ENCODE assay signal across 9 cellular contexts in genomic region chr2:207122914-207123744, GRCh38. TPM values are rescaled to one million over a fixed set of nuclear protein-coding genes. Genes with fewer than 3 reads are reported as not detected.
DNase-seq lines count a peak whose midpoint lies in the region; ATAC-seq and TF ChIP-seq lines count a peak whose summit lies in the region.
"Had no signal": no experiment of that assay in that cellular context is flagged by ENCODE, and none has a peak within 500 bp of the region (broad histone marks: within the 10 kb centered on the region; RNA-seq: fewer than 3 reads in every experiment).

No MANE protein-coding gene starts in this region.

- no peak overlapping the region for H4K5ac ChIP-seq in H9 (ENCODE audit: insufficient read length, low read depth, low read length)

- peaks cover 15% of the 10 kb centered on the region; the same call in 1 of the 2 replicates for H3K4me1 ChIP-seq in H9 (ENCODE audit: insufficient read depth, low read length)

- no peaks in the 10 kb centered on the region for H4K20me1 ChIP-seq in H9 (ENCODE audit: control insufficient read depth, insufficient read depth, insufficient read length)

- ATAC-seq in GM19397 (IDR thresholded peaks at IDR 0.05; ENCODE audit: unreplicated experiment) = no peak

- no peak overlapping the region for H2BK15ac ChIP-seq in H9 (ENCODE audit: low read depth, low read length)

- H3K23ac ChIP-seq in H9 (ENCODE audit: insufficient read length, low read depth, low read length) = no peak overlapping the region

- no peak overlapping the region for H3K14ac ChIP-seq in H9 (ENCODE audit: insufficient read depth, low read length)

- peak; percentile 58 for DNase-seq in H9
- DNase-seq in activated CD4-positive, alpha-beta T cell treated with anti-CD3 and anti-CD28 coated beads, Interleukin-2, amount 50 U/mL, for 24 hours (ENCODE audit: low read depth in 1 of 2, low spot score in 1 of 2) = peak; percentile 24 to 70
- DNase-seq in effector CD4-positive, alpha-beta T cell = peak; percentile 4
- peak; percentile 76 for DNase-seq in stimulated activated CD4-positive, alpha-beta T cell treated with anti-CD3 and anti-CD28 coated beads, Interleukin-4, amount 100 ng/mL, for 24 hours
- no peak for DNase-seq in COR-L47 (lab: John Stamatoyannopoulos, UW)
- DNase-seq in SIG-M5 treated with dmso at 0.1 percent for 504 hours (lab: John Stamatoyannopoulos, UW; ENCODE audit: unreplicated experiment) = no peak
- no peak for DNase-seq in NCI-H774 (lab: John Stamatoyannopoulos, UW)
- DNase-seq: NCI-H446 treated with DMSO at 0.1 percent for 48 hours had no signal

- peaks cover 10% of the 10 kb centered on the region; the same call in 1 of the 2 replicates for H3K79me2 ChIP-seq in H9 (ENCODE audit: insufficient read depth, low read length)

- H3K36me3 Mint-ChIP-seq in H9 (ENCODE audit: insufficient read depth in 1 of 3, low read depth in 3 of 3) = peaks cover 16 to 38% (median 35%) of the 10 kb centered on the region in 3 experiments

- no peak overlapping the region for H3K56ac ChIP-seq in H9 (ENCODE audit: insufficient read length, low read depth, low read length)

- peak overlapping the region in 2 of 3 experiments; percentile 14 to 45; a peak in 4 of 7 replicates for H3K27ac Mint-ChIP-seq in H9

- no CpG with 5 or more reads among the region's 8 CpGs for WGBS in H9 (ENCODE audit: extremely low coverage, insufficient read length, low lambda C conversion rate)

- H3K9me3 Mint-ChIP-seq in H9 = peaks cover 4 to 7% of the 10 kb centered on the region in 2 experiments; a peak in 4 of 5 replicates

- no peak overlapping the region for H4K8ac ChIP-seq in H9 (replicated peaks; ENCODE audit: insufficient read length, low read depth, low read length)

- no peak overlapping the region for H2BK12ac ChIP-seq in H9 (ENCODE audit: insufficient read length, low read depth, low read length)

- H3T11ph ChIP-seq in H9 (ENCODE audit: low read length) = no peak overlapping the region

- no peaks in the 10 kb centered on the region for H3K27me3 Mint-ChIP-seq in H9 (ENCODE audit: low read depth)

- H3K4me1 Mint-ChIP-seq in H9 = peaks cover 33 to 50% of the 10 kb centered on the region in 2 experiments

- no peak overlapping the region for H2AK5ac ChIP-seq in H9 (ENCODE audit: insufficient read length, low read length)

- H2BK5ac ChIP-seq in H9 (ENCODE audit: insufficient read length, low read length) = no peak overlapping the region

- no peak overlapping the region for H3K9ac ChIP-seq in H9 (ENCODE audit: extremely low read depth, insufficient read length, low read length)

- no peak overlapping the region; the same call in 1 of the 2 replicates for H3K4ac ChIP-seq in H9 (ENCODE audit: low read depth, low read length)

- H3K18ac ChIP-seq in H9 (ENCODE audit: insufficient read length, low read depth, low read length) = no peak overlapping the region

- no peak overlapping the region for H2BK120ac ChIP-seq in H9 (ENCODE audit: low read depth, low read length, poor library complexity, severe bottlenecking)

- no peak for TF ChIP-seq CTCF in H9 (conservative IDR thresholded peaks at IDR 0.05)

- H2AFZ ChIP-seq in H9 (ENCODE audit: low read length) = no peak overlapping the region

- H3K9me3 ChIP-seq in H9 (ENCODE audit: control insufficient read depth, low read depth, low read length) = no peaks in the 10 kb centered on the region

- no peak overlapping the region; a peak in 1 of 5 replicates for H3K4me3 Mint-ChIP-seq in H9

- H3K27ac ChIP-seq in H9 (ENCODE audit: insufficient read length, low read depth, low read length) = no peak overlapping the region

- H2BK20ac ChIP-seq in H9 (ENCODE audit: low read depth, low read length, poor library complexity, severe bottlenecking) = no peak overlapping the region

- no peaks in the 10 kb centered on the region for H3K79me1 ChIP-seq in H9 (ENCODE audit: insufficient read depth, low read depth, low read length, poor library complexity, severe bottlenecking)

- H4K91ac ChIP-seq in H9 (ENCODE audit: insufficient read length, low read depth, low read length) = no peak overlapping the region

- H3K4me2 ChIP-seq in H9 (ENCODE audit: insufficient read depth, insufficient read length, low read length) = no peak overlapping the region

- H3K23me2 ChIP-seq in H9 (ENCODE audit: insufficient read length, low read depth, low read length, poor library complexity, severe bottlenecking) = no peaks in the 10 kb centered on the region

- no peaks in the 10 kb centered on the region for H3K27me3 ChIP-seq in H9 (ENCODE audit: insufficient read depth, low read length)

RNA-seq across cellular contexts. Expression of gene KLF7, which starts 42.6 kb away (rescaled TPM):
- 32.2 and 33.4 TPM in 2 replicates for total RNA-seq in H9 (2021)

Comparison
In these comparisons a context has a peak if more than half of its experiments do, and no peak if none do; other contexts are left out.
1. DNase-seq: peak in H9 (single experiment), activated CD4-positive, alpha-beta T cell treated with anti-CD3 and anti-CD28 coated beads, Interleukin-2, amount 50 U/mL, for 24 hours (2 of 2), effector CD4-positive, alpha-beta T cell (single experiment) and stimulated activated CD4-positive, alpha-beta T cell treated with anti-CD3 and anti-CD28 coated beads, Interleukin-4, amount 100 ng/mL, for 24 hours (single experiment); none in COR-L47 (single experiment), SIG-M5 treated with dmso at 0.1 percent for 504 hours (single experiment) and NCI-H774 (single experiment).